9 cellular contexts compared by ENCODE assay signal in the genomic region with DNA sequence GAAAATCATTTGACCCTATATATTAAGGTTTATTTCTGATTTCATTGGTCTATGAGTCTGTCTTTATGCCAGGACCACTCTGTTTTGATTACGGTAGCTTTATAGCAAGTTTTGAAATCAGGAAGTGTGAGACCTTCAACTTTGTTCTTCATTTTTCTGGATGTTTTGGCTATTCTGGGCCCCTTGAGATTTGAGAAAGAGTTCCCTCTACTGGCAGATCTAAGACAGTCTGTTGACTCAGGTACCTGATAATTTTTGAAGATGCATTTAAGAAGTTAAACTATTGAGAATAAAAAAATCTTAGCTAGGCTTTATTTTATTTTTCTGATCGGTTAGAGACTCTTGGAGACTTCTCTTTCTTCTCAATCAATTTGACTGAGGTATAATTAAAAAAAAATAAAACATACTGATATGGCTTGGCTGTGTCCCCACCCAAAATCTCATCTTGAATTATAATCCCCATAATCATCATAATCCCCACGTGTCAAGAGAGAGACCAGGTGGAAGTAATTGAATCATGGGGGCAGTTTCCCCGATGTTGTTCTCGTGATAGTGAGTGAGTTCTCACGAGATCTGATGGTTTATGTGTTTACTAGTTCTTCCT.
DNase-seq lines count a peak whose midpoint lies in the region; ATAC-seq and TF ChIP-seq lines count a peak whose summit lies in the region.
"Had no signal": no experiment of that assay in that cellular context is flagged by ENCODE, and none has a peak within 500 bp of the region (broad histone marks: within the 10 kb centered on the region; RNA-seq: fewer than 3 reads in every experiment).

No MANE protein-coding gene starts in this region.

- H3K4me1 Mint-ChIP-seq in activated B cell treated with CpG ODN at 0.5 μM for 24 hours, result no peaks in the 10 kb centered on the region

- H3K9me3 ChIP-seq in cardiac muscle cell (ENCODE audit: low read depth) (no peaks in the 10 kb centered on the region), lower lobe of right lung (no peaks in the 10 kb centered on the region)

- no peak overlapping the region for H3K27ac Mint-ChIP-seq in activated B cell treated with CpG ODN at 0.5 μM for 24 hours
- H3K27ac Mint-ChIP-seq: activated naive CD4-positive, alpha-beta T cell treated with anti-CD3 and anti-CD28 coated beads, Interleukin-2, amount 50 U/mL, for 72 hours had no signal

- DNase-seq in cardiac muscle cell (ENCODE audit: low read depth in 1 of 2, low spot score in 1 of 2) (peak; percentile 31 to 41), cardiac septum (ENCODE audit: low spot score) (no peak), NB4 (ENCODE audit: low read depth) (peak; percentile 83), activated B cell treated with CpG ODN at 0.5 μM for 24 hours (no peak), lower lobe of right lung (no peak), D341Med (ENCODE audit: low spot score) (no peak), HK-2 (ENCODE audit: unreplicated experiment) (no peak)

- no peak overlapping the region for H3K27ac ChIP-seq in cardiac muscle cell
- H3K27ac ChIP-seq in lower lobe of right lung, result no peak overlapping the region

- TF ChIP-seq CTCF in cardiac muscle cell (IDR thresholded peaks at IDR 0.05; ENCODE audit: low read depth, low read length) (peak; percentile 48), NB4 (IDR thresholded peaks at IDR 0.05; ENCODE audit: low read depth, low read length) (peak; percentile 85), activated B cell treated with CpG ODN at 0.5 μM for 24 hours (IDR thresholded peaks at IDR 0.05) (peak; percentile 29), lower lobe of right lung (IDR thresholded peaks at IDR 0.05) (peak; percentile 54)

- peaks cover 10% of the 10 kb centered on the region for H3K27me3 Mint-ChIP-seq in activated B cell treated with CpG ODN at 0.5 μM for 24 hours

- intact Hi-C loops in cardiac septum (cut with DNase I), result loop anchor here (5.0 kb wide), 1 partner anchor 51 kb away; no protein-coding TSS in a partner anchor
- intact Hi-C loops in activated B cell treated with CpG ODN at 0.5 μM for 24 hours (cut with micrococcal nuclease), result loop anchor here (1.0 to 10.0 kb wide), 8 partner anchors 104 to 660 kb away; no protein-coding TSS in a partner anchor
- intact Hi-C loops in lower lobe of right lung (cut with DNase I), result no loop called here

- H3K9me3 Mint-ChIP-seq in activated B cell treated with CpG ODN at 0.5 μM for 24 hours, result no peaks in the 10 kb centered on the region
- H3K9me3 Mint-ChIP-seq: activated naive CD4-positive, alpha-beta T cell treated with anti-CD3 and anti-CD28 coated beads, Interleukin-2, amount 50 U/mL, for 72 hours had no signal

- CTCF ChIA-PET in activated B cell treated with CpG ODN at 0.5 μM for 24 hours (lab: Charles Lee), result interaction anchor here (0.7 to 2.6 kb wide), 15 partner anchors 9 to 662 kb away, joined by 3 to 36 read pairs (median 5); partner anchors contain the start of gene SNX10

- H3K36me3 ChIP-seq in cardiac muscle cell (no peaks in the 10 kb centered on the region), lower lobe of right lung (no peaks in the 10 kb centered on the region)

- H3K36me3 Mint-ChIP-seq in activated B cell treated with CpG ODN at 0.5 μM for 24 hours (ENCODE audit: low read depth), result no peaks in the 10 kb centered on the region
- H3K36me3 Mint-ChIP-seq: activated naive CD4-positive, alpha-beta T cell treated with anti-CD3 and anti-CD28 coated beads, Interleukin-2, amount 50 U/mL, for 72 hours had no signal

- POLR2A ChIA-PET in activated B cell treated with CpG ODN at 0.5 μM for 24 hours (lab: Charles Lee), result no interaction called here

- H3K4me3 Mint-ChIP-seq in activated B cell treated with CpG ODN at 0.5 μM for 24 hours, result no peak overlapping the region

- no peak for TF ChIP-seq POLR2A in NB4 (IDR thresholded peaks at IDR 0.05; ENCODE audit: extremely low read depth, insufficient read length)

- ATAC-seq in activated B cell treated with CpG ODN at 0.5 μM for 24 hours (ENCODE audit: low read depth) (peak; percentile 76), lower lobe of right lung (peak in 1 of 2 donors; percentile 60), HG03025 (IDR thresholded peaks at IDR 0.05; ENCODE audit: low FRiP score, unreplicated experiment) (no peak)

- no peak overlapping the region for H3K4me3 ChIP-seq in cardiac muscle cell
- H3K4me3 ChIP-seq in NB4 (ENCODE audit: low read depth, low read length), result no peak overlapping the region
- no peak overlapping the region for H3K4me3 ChIP-seq in lower lobe of right lung

- H3K4me1 ChIP-seq in cardiac muscle cell (ENCODE audit: low read depth) (no peaks in the 10 kb centered on the region), lower lobe of right lung (no peaks in the 10 kb centered on the region)

- H3K27me3 ChIP-seq in cardiac muscle cell (no peaks in the 10 kb centered on the region), lower lobe of right lung (ENCODE audit: low read depth) (no peaks in the 10 kb centered on the region)

Comparison
In these comparisons a context has a peak if more than half of its experiments do, and no peak if none do; other contexts are left out.
1. DNase-seq: peak in cardiac muscle cell (2 of 2) and NB4 (single experiment); none in cardiac septum (single experiment), activated B cell treated with CpG ODN at 0.5 μM for 24 hours (single experiment), lower lobe of right lung (single experiment), D341Med (single experiment) and HK-2 (single experiment).
2. CTCF ChIP-seq: peak in every context shown above with its lines; median percentile 85 in NB4; 54 in lower lobe of right lung; 48 in cardiac muscle cell; 29 in activated B cell treated with CpG ODN at 0.5 μM for 24 hours.